In genomic region chr17:54901230-54901847, GRCh38 we compare ENCODE assay signal across 7 cellular contexts. TPM values are rescaled to one million over a fixed set of nuclear protein-coding genes. Genes with fewer than 3 reads are reported as not detected.
A peak's percentile ranks its signal among the peaks of the same experiment; 100 is the strongest.
DNase-seq lines count a peak whose midpoint lies in the region; TF ChIP-seq lines count a peak whose summit lies in the region.

No MANE protein-coding gene starts in this region.

- H2BK120ac ChIP-seq in mesendoderm (ENCODE audit: low read depth, low read length): no peak overlapping the region

- H3K4me2 ChIP-seq in mesendoderm (ENCODE audit: low read length): peak overlapping the region; percentile 72

- DNase-seq in GM03348 (ENCODE audit: low spot score) (peak; percentile 13), NCI-H1694 (lab: John Stamatoyannopoulos, UW) (peak; percentile 26), breast epithelium (ENCODE audit: low spot score in 2 of 2) (no peak), mesendoderm (peak; percentile 39), GM13976 (ENCODE audit: low spot score) (no peak), islet precursor cell (no peak)
- DNase-seq in activated naive CD4-positive, alpha-beta T cell treated with anti-CD3 and anti-CD28 coated beads, Interleukin-2, amount 10 ng/mL, durations not matched to agents 7 days and 5 days: no peak

- TF ChIP-seq CTCF in breast epithelium (IDR thresholded peaks at IDR 0.05): no peak
- TF ChIP-seq CTCF in GM13976 (IDR thresholded peaks at IDR 0.05; ENCODE audit: borderline replicate concordance, control extremely low read depth, extremely low read depth, insufficient read depth, missing control alignments): no peak

- H3K27ac Mint-ChIP-seq in activated naive CD4-positive, alpha-beta T cell treated with anti-CD3 and anti-CD28 coated beads, Interleukin-2, amount 10 ng/mL, durations not matched to agents 7 days and 5 days: no peak overlapping the region

- no peak overlapping the region for H3K4me3 Mint-ChIP-seq in activated naive CD4-positive, alpha-beta T cell treated with anti-CD3 and anti-CD28 coated beads, Interleukin-2, amount 10 ng/mL, durations not matched to agents 7 days and 5 days

- no peak overlapping the region for H2BK5ac ChIP-seq in mesendoderm (ENCODE audit: low read length)

- CTCF ChIA-PET in activated naive CD4-positive, alpha-beta T cell treated with anti-CD3 and anti-CD28 coated beads, Interleukin-2, amount 10 ng/mL, durations not matched to agents 7 days and 5 days (lab: Charles Lee): no interaction called here

- H2AK5ac ChIP-seq in mesendoderm (ENCODE audit: low read length): no peak overlapping the region

- no peaks in the 10 kb centered on the region for H3K9me3 Mint-ChIP-seq in activated naive CD4-positive, alpha-beta T cell treated with anti-CD3 and anti-CD28 coated beads, Interleukin-2, amount 10 ng/mL, durations not matched to agents 7 days and 5 days

- intact Hi-C loops in breast epithelium (cut with DNase I; ENCODE audit: low total_unique reads): no loop called here

- no peak overlapping the region for H3K4ac ChIP-seq in mesendoderm (ENCODE audit: low read depth, low read length)

- H3K4me1 Mint-ChIP-seq in activated naive CD4-positive, alpha-beta T cell treated with anti-CD3 and anti-CD28 coated beads, Interleukin-2, amount 10 ng/mL, durations not matched to agents 7 days and 5 days: peaks cover 10% of the 10 kb centered on the region

- H2BK15ac ChIP-seq in mesendoderm (replicated peaks; ENCODE audit: low read depth): no peak overlapping the region

- WGBS in mesendoderm (ENCODE audit: extremely low coverage, insufficient coverage, low lambda C conversion rate): no CpG with 5 or more reads among the region's 9 CpGs

- H3K4me3 ChIP-seq in breast epithelium: peak overlapping the region; percentile 48 to 73 (median 62)
- H3K4me3 ChIP-seq in mesendoderm (ENCODE audit: low read length): peak overlapping the region; percentile 77

- peak overlapping the region; percentile 42 for H3K18ac ChIP-seq in mesendoderm (ENCODE audit: low read length)

- H3K79me2 ChIP-seq in mesendoderm (ENCODE audit: control insufficient read depth, insufficient read depth, low read length): peaks cover 10% of the 10 kb centered on the region

- in situ Hi-C loops in GM13976 (cut with MboI; ENCODE audit: low sequenced_read_pairs, unreplicated experiment): no loop called here

- H3K27me3 ChIP-seq in breast epithelium (no peaks in the 10 kb centered on the region), mesendoderm (ENCODE audit: insufficient read depth, low read length, poor library complexity) (no peaks in the 10 kb centered on the region)

- peak overlapping the region; percentile 94 for H3K23ac ChIP-seq in mesendoderm (ENCODE audit: low read length)

- H3K27me3 Mint-ChIP-seq in activated naive CD4-positive, alpha-beta T cell treated with anti-CD3 and anti-CD28 coated beads, Interleukin-2, amount 10 ng/mL, durations not matched to agents 7 days and 5 days: peaks cover 40% of the 10 kb centered on the region

- no peak overlapping the region for H4K5ac ChIP-seq in mesendoderm (ENCODE audit: low read length)

- H3K4me1 ChIP-seq in breast epithelium (no peaks in the 10 kb centered on the region), mesendoderm (ENCODE audit: control insufficient read depth, low read depth, low read length) (peaks cover 8% of the 10 kb centered on the region)

- no peaks in the 10 kb centered on the region for H3K36me3 ChIP-seq in breast epithelium
- no peaks in the 10 kb centered on the region for H3K36me3 ChIP-seq in mesendoderm (ENCODE audit: control insufficient read depth, insufficient read depth, low read length)

- H3K9ac ChIP-seq in mesendoderm (ENCODE audit: low read length): peak overlapping the region; percentile 85

- H4K8ac ChIP-seq in mesendoderm (ENCODE audit: low read depth, low read length): no peak overlapping the region

- no peaks in the 10 kb centered on the region for H3K36me3 Mint-ChIP-seq in activated naive CD4-positive, alpha-beta T cell treated with anti-CD3 and anti-CD28 coated beads, Interleukin-2, amount 10 ng/mL, durations not matched to agents 7 days and 5 days

- TF ChIP-seq POLR2A in breast epithelium (IDR thresholded peaks at IDR 0.05): no peak

- no peaks in the 10 kb centered on the region for H3K9me3 ChIP-seq in breast epithelium

- H3K56ac ChIP-seq in mesendoderm (ENCODE audit: low read length): peak overlapping the region; percentile 92

- H3K79me1 ChIP-seq in mesendoderm (ENCODE audit: low read length): peaks cover 3% of the 10 kb centered on the region

- H3K27ac ChIP-seq in breast epithelium (peak overlapping the region; percentile 80 to 81), mesendoderm (ENCODE audit: low read depth, low read length) (no peak overlapping the region)

RNA-seq across cellular contexts. Expression of gene TOM1L1, which starts 0.7 kb away (rescaled TPM):
- total RNA-seq in breast epithelium: 10 to 100 TPM; 18.4 to 72.2 (median 47.2) TPM
- polyA plus RNA-seq in mesendoderm (2013, experiment 1 of 2): 28.3 TPM
- polyA plus RNA-seq in mesendoderm (2013, experiment 2 of 2): 31.0 TPM

Comparison
In these comparisons a context has a peak if more than half of its experiments do, and no peak if none do; other contexts are left out.
1. DNase-seq: peak in GM03348 (single experiment), NCI-H1694 (single experiment) and mesendoderm (single experiment); none in breast epithelium (0 of 2), GM13976 (single experiment), activated naive CD4-positive, alpha-beta T cell treated with anti-CD3 and anti-CD28 coated beads, Interleukin-2, amount 10 ng/mL, durations not matched to agents 7 days and 5 days (single experiment) and islet precursor cell (single experiment).